9 cellular contexts compared by ENCODE assay signal in genomic region chr20:6008254-6008653, GRCh38. TPM values are rescaled to one million over a fixed set of nuclear protein-coding genes. Genes with fewer than 3 reads are reported as not detected.
DNase-seq lines count a peak whose midpoint lies in the region; ATAC-seq, FAIRE-seq and TF ChIP-seq lines count a peak whose summit lies in the region.
"Had no signal": no experiment of that assay in that cellular context is flagged by ENCODE, and none has a peak within 500 bp of the region (broad histone marks: within the 10 kb centered on the region; RNA-seq: fewer than 3 reads in every experiment).

No MANE protein-coding gene starts in this region.

- no peaks in the 10 kb centered on the region for H3K9me2 ChIP-seq in MM.1S (replicated peaks; ENCODE audit: insufficient read depth, low read length)

- H3K4me1 ChIP-seq in MM.1S (ENCODE audit: low read length) (peaks cover 12% of the 10 kb centered on the region; the same call in 1 of the 2 replicates), right lobe of liver (peaks cover 0 to 31% (median 0%) of the 10 kb centered on the region in 4 donors), tibial artery (peaks cover 0 to 42% (median 13%) of the 10 kb centered on the region in 4 donors)

- no peaks in the 10 kb centered on the region for H4K20me1 ChIP-seq in MM.1S (ENCODE audit: insufficient read depth, low read length)

- no peak overlapping the region for H3K4me3 ChIP-seq in MM.1S (ENCODE audit: low read length)
- H3K4me3 ChIP-seq in bronchial epithelial cell (ENCODE audit: low read depth, low read length): no peak overlapping the region
- peak overlapping the region; percentile 6 to 92 (median 76) for H3K4me3 ChIP-seq in right lobe of liver
- no peak overlapping the region for H3K4me3 ChIP-seq in tibial artery

- H3K36me3 ChIP-seq in MM.1S (replicated peaks; ENCODE audit: insufficient read depth, low read length) (peaks cover 9% of the 10 kb centered on the region; the same call in 1 of the 2 replicates), bronchial epithelial cell (ENCODE audit: control insufficient read depth, insufficient read depth, low read length) (peaks cover 7% of the 10 kb centered on the region), right lobe of liver (peaks cover 0 to 36% (median 22%) of the 10 kb centered on the region in 4 donors), tibial artery (peaks cover 13 to 35% (median 20%) of the 10 kb centered on the region in 3 donors)

- TF ChIP-seq POLR2A in right lobe of liver (IDR thresholded peaks at IDR 0.05): no peak

- H2AFZ ChIP-seq in MM.1S (ENCODE audit: low read length): no peak overlapping the region

- H3K27ac ChIP-seq in MM.1S (ENCODE audit: low read length) (no peak overlapping the region), right lobe of liver (peak overlapping the region; percentile 20 to 77 (median 40)), tibial artery (peak overlapping the region in 1 of 2 donors; percentile 81)
- H3K27ac ChIP-seq: skin epidermis had no signal

- ATAC-seq in right lobe of liver (peak; percentile 4 to 55 (median 40)), HG02981 (IDR thresholded peaks at IDR 0.05; ENCODE audit: unreplicated experiment) (no peak)

- H3K27me3 ChIP-seq in MM.1S (replicated peaks; ENCODE audit: insufficient read depth, low read length) (no peaks in the 10 kb centered on the region), bronchial epithelial cell (ENCODE audit: control insufficient read depth, insufficient read depth, low read length) (no peaks in the 10 kb centered on the region), right lobe of liver (no peaks in the 10 kb centered on the region), tibial artery (no peaks in the 10 kb centered on the region)

- H3F3A ChIP-seq in MM.1S (ENCODE audit: insufficient read depth, low read length): peaks cover 10% of the 10 kb centered on the region

- in situ Hi-C loops in Caki2 (cut with HindIII; ENCODE audit: low pct_unique_long_range_greater_than_20kb, low sequenced_read_pairs): no loop called here

- 18% methylated on average over 5 of the region's 5 CpGs for WGBS in right lobe of liver (ENCODE audit: insufficient coverage, low coverage, low lambda C conversion rate, missing lambda C conversion rate)

- H3K9ac ChIP-seq in MM.1S (ENCODE audit: low read length): no peak overlapping the region

- peak; percentile 89 for FAIRE-seq in bronchial epithelial cell (lab: Jason Lieb, UNC)

- peaks cover 51% of the 10 kb centered on the region for H3K79me2 ChIP-seq in MM.1S (ENCODE audit: low read length)

- H3K9me3 ChIP-seq in MM.1S (replicated peaks; ENCODE audit: insufficient read depth, low read length) (no peaks in the 10 kb centered on the region), right lobe of liver (no peaks in the 10 kb centered on the region), tibial artery (no peaks in the 10 kb centered on the region)

- DNase-seq in Caki2 (ENCODE audit: low read depth) (peak; percentile 23), MM.1S (no peak), bronchial epithelial cell (ENCODE audit: low read depth) (peak; percentile 98), right lobe of liver (peak in 2 of 3 donors; percentile 39 to 63), tibial artery (peak; percentile 82 to 83), NCI-H345 (lab: John Stamatoyannopoulos, UW) (no peak), iPS-NIHi7 (ENCODE audit: extremely low spot score) (no peak)

- peak overlapping the region; percentile 82; the same call in 1 of the 2 replicates for H3K4me2 ChIP-seq in MM.1S (ENCODE audit: low read depth, low read length)

- intact Hi-C loops in right lobe of liver (cut with DNase I) (no loop called here), tibial artery (cut with DNase I; ENCODE audit: low total_unique reads) (no loop called here)

- TF ChIP-seq CTCF in MM.1S (IDR thresholded peaks at IDR 0.05; ENCODE audit: low read length) (no peak), bronchial epithelial cell (IDR thresholded peaks at IDR 0.05; ENCODE audit: insufficient read depth, low read length, severe bottlenecking) (no peak), right lobe of liver (IDR thresholded peaks at IDR 0.05) (no peak), tibial artery (IDR thresholded peaks at IDR 0.05) (no peak)

RNA-seq across cellular contexts. Expression of gene CRLS1, which starts 2.3 kb away (rescaled TPM):
- 110 and 119 TPM in 2 replicates for total RNA-seq in Caki2 (2014; rRNA removed; shearing (Covaris generic); ENCODE audit: low replicate concordance)
- 21.9 and 38.4 TPM in 2 replicates for total RNA-seq in bronchial epithelial cell
- total RNA-seq in right lobe of liver: 10 to 100 TPM; 51.4 to 81.6 (median 57.3) TPM

RNA-seq across cellular contexts. Expression of gene LRRN4, which starts 45.6 kb away (rescaled TPM):
- 21.3 and 25.6 TPM in 2 replicates for total RNA-seq in Caki2 (2014; rRNA removed; shearing (Covaris generic); ENCODE audit: low replicate concordance)
- not detected in 2 replicates for total RNA-seq in bronchial epithelial cell
- under 1 TPM in 4 of 6 experiments, not detected in 2; 0.10 to 0.31 (median 0.18) TPM for total RNA-seq in right lobe of liver

RNA-seq across cellular contexts. Expression of gene MCM8, which starts 57.8 kb away (rescaled TPM):
- total RNA-seq in Caki2 (2014; rRNA removed; shearing (Covaris generic); ENCODE audit: low replicate concordance): 18.4 and 25.9 TPM in 2 replicates
- 2.1 and 2.2 TPM in 2 replicates for total RNA-seq in bronchial epithelial cell
- 1 to 10 TPM; 1.4 to 2.5 (median 1.6) TPM for total RNA-seq in right lobe of liver

RNA-seq across cellular contexts. Expression of gene TRMT6, which starts 57.9 kb away (rescaled TPM):
- total RNA-seq in Caki2 (2014; rRNA removed; shearing (Covaris generic); ENCODE audit: low replicate concordance): 19.7 and 23.4 TPM in 2 replicates
- total RNA-seq in bronchial epithelial cell (15.8 and 18.4 TPM in 2 replicates), right lobe of liver (1 to 10 TPM; 2.8 to 5.8 (median 4.3) TPM)

Comparison
In these comparisons a context has a peak if more than half of its experiments do, and no peak if none do; other contexts are left out.
1. DNase-seq: peak in Caki2 (single experiment), bronchial epithelial cell (single experiment), right lobe of liver (2 of 3) and tibial artery (2 of 2); none in MM.1S (single experiment), NCI-H345 (single experiment) and iPS-NIHi7 (single experiment).
2. H3K4me3 ChIP-seq: peak in right lobe of liver (3 of 3); none in MM.1S (single experiment), bronchial epithelial cell (single experiment) and tibial artery (0 of 2).
3. RNA of gene LRRN4, which starts 45.6 kb away (total RNA-seq): 21.3 to 25.6 TPM in Caki2; 0.10 to 0.31 TPM in right lobe of liver and not detected in bronchial epithelial cell; every median in the first group is over 10 times any median in the second.